ENCODE assay signal across 7 cellular contexts in the genomic region with DNA sequence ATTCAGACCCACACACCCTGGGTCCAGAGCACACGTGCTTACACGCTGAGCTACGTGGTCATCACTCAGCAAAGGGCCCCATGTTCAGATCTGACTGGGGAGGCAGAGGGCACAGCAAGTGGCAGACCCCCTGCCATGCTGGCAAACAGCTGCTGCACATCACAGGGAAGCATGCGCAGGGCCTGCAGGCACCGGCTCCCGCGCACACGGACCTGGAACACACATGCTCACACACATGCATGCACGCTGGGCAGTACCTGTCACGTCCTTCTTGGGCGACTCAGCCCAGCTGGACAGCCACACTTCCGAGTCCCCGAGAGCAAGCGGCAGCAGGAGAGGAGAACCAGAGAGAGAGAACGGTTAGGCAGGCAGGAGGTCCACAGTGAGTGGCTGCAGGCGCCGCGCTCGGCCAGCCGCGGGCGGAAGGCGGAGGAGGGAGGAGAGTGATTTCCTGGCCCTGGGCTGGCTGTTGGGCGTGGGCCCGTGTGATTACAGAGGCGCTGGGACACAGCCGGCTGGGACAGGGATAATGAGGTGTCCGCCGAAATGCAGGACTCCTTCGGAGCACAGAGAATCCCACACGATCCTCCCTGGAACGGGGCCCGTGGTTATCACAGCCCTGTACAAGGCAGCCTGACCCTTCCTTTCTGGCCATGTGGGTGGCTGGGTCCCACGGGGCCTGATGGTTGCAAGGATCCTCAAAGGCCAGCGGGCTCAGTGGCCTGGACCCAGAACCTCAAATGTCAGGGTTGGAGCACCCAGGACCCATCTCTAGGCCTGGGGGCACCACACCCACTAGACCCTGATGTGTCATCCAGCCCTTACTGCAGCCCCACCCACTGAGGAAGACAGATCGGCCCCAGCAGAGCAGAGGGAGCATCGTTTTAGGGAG.
DNase-seq lines count a peak whose midpoint lies in the region; ATAC-seq, FAIRE-seq and TF ChIP-seq lines count a peak whose summit lies in the region.

No MANE protein-coding gene starts in this region.

- H3K23ac ChIP-seq in H9 (ENCODE audit: insufficient read length, low read depth, low read length) = no peak overlapping the region

- H2BK12ac ChIP-seq in H9 (ENCODE audit: insufficient read length, low read depth, low read length) = no peak overlapping the region

- peak overlapping the region; percentile 52 to 75 (median 60) for H3K4me3 ChIP-seq in subcutaneous abdominal adipose tissue (ENCODE audit: low read depth in 1 of 5, low read length in 5 of 5)

- no peak overlapping the region for H4K91ac ChIP-seq in H9 (ENCODE audit: insufficient read length, low read depth, low read length)

- peaks cover 2% of the 10 kb centered on the region; the same call in 1 of the 2 replicates for H3K27me3 Mint-ChIP-seq in H9 (ENCODE audit: low read depth)
- H3K27me3 Mint-ChIP-seq in activated naive CD8-positive, alpha-beta T cell treated with anti-CD3 and anti-CD28 coated beads for 36 hours = peaks cover 4% of the 10 kb centered on the region

- H2BK20ac ChIP-seq in H9 (ENCODE audit: low read depth, low read length, poor library complexity, severe bottlenecking) = no peak overlapping the region

- H2AK5ac ChIP-seq in H9 (ENCODE audit: insufficient read length, low read length) = no peak overlapping the region

- H3K4me2 ChIP-seq in H9 (ENCODE audit: insufficient read depth, insufficient read length, low read length) = no peak overlapping the region

- no peaks in the 10 kb centered on the region for H3K23me2 ChIP-seq in H9 (ENCODE audit: insufficient read length, low read depth, low read length, poor library complexity, severe bottlenecking)

- H3K9me3 Mint-ChIP-seq in H9 = no peaks in the 10 kb centered on the region
- H3K9me3 Mint-ChIP-seq in activated naive CD8-positive, alpha-beta T cell treated with anti-CD3 and anti-CD28 coated beads for 36 hours = no peaks in the 10 kb centered on the region

- H2BK120ac ChIP-seq in H9 (ENCODE audit: low read depth, low read length, poor library complexity, severe bottlenecking) = no peak overlapping the region

- TF ChIP-seq CTCF in H9 (conservative IDR thresholded peaks at IDR 0.05) = no peak

- H3K4ac ChIP-seq in H9 (ENCODE audit: low read depth, low read length) = no peak overlapping the region

- peak overlapping the region in 2 of 3 experiments; percentile 15 to 46; a peak in 2 of 7 replicates for H3K27ac Mint-ChIP-seq in H9
- H3K27ac Mint-ChIP-seq in activated naive CD8-positive, alpha-beta T cell treated with anti-CD3 and anti-CD28 coated beads for 36 hours = no peak overlapping the region

- H2AFZ ChIP-seq in H9 (ENCODE audit: low read length) = no peak overlapping the region

- H3T11ph ChIP-seq in H9 (ENCODE audit: low read length) = no peak overlapping the region

- H3K36me3 Mint-ChIP-seq in H9 (ENCODE audit: insufficient read depth in 1 of 3, low read depth in 3 of 3) = no peaks in the 10 kb centered on the region; a peak in 1 of 7 replicates
- peaks cover 2% of the 10 kb centered on the region for H3K36me3 Mint-ChIP-seq in activated naive CD8-positive, alpha-beta T cell treated with anti-CD3 and anti-CD28 coated beads for 36 hours

- no peak for DNase-seq in H9
- DNase-seq in activated naive CD8-positive, alpha-beta T cell treated with anti-CD3 and anti-CD28 coated beads for 36 hours = no peak
- DNase-seq in kidney glomerular epithelial cell (lab: John Stamatoyannopoulos, UW) = peak; percentile 36
- no peak for DNase-seq in DMS53 (lab: John Stamatoyannopoulos, UW)
- DNase-seq in HTR-8/SVneo (ENCODE audit: insufficient read length, low spot score) = no peak

- H2BK5ac ChIP-seq in H9 (ENCODE audit: insufficient read length, low read length) = no peak overlapping the region

- WGBS in H9 (ENCODE audit: extremely low coverage, insufficient read length, low lambda C conversion rate) = no CpG with 5 or more reads among the region's 37 CpGs

- no peaks in the 10 kb centered on the region for H4K20me1 ChIP-seq in H9 (ENCODE audit: control insufficient read depth, insufficient read depth, insufficient read length)

- H3K4me1 ChIP-seq in H9 (ENCODE audit: insufficient read depth, low read length) (no peaks in the 10 kb centered on the region; the same call in 1 of the 2 replicates), subcutaneous abdominal adipose tissue (ENCODE audit: control insufficient read depth in 5 of 5, insufficient read depth in 5 of 5, low read length in 5 of 5) (peaks cover 20 to 57% (median 47%) of the 10 kb centered on the region in 5 donors)

- H4K5ac ChIP-seq in H9 (ENCODE audit: insufficient read length, low read depth, low read length) = no peak overlapping the region

- H3K27me3 ChIP-seq in H9 (ENCODE audit: insufficient read depth, low read length) (no peaks in the 10 kb centered on the region), subcutaneous abdominal adipose tissue (ENCODE audit: control insufficient read depth in 5 of 5, insufficient read depth in 4 of 5, low read length in 5 of 5) (no peaks in the 10 kb centered on the region)

- H3K36me3 ChIP-seq in subcutaneous abdominal adipose tissue (ENCODE audit: control insufficient read depth in 5 of 5, insufficient read depth in 5 of 5, low read length in 5 of 5) = peaks cover 0 to 2% (median 0%) of the 10 kb centered on the region in 5 donors

- ATAC-seq in GM19023 (IDR thresholded peaks at IDR 0.05; ENCODE audit: unreplicated experiment) = no peak

- H3K9me3 ChIP-seq in H9 (ENCODE audit: control insufficient read depth, low read depth, low read length) = no peaks in the 10 kb centered on the region
- no peaks in the 10 kb centered on the region for H3K9me3 ChIP-seq in subcutaneous abdominal adipose tissue (ENCODE audit: control insufficient read depth in 5 of 5, low read length in 5 of 5)

- no peak overlapping the region for H3K56ac ChIP-seq in H9 (ENCODE audit: insufficient read length, low read depth, low read length)

- H3K4me1 Mint-ChIP-seq in H9 = peaks cover 17 to 30% of the 10 kb centered on the region in 2 experiments
- H3K4me1 Mint-ChIP-seq in activated naive CD8-positive, alpha-beta T cell treated with anti-CD3 and anti-CD28 coated beads for 36 hours = peaks cover 12% of the 10 kb centered on the region

- H3K79me1 ChIP-seq in H9 (ENCODE audit: insufficient read depth, low read depth, low read length, poor library complexity, severe bottlenecking) = no peaks in the 10 kb centered on the region

- H3K9ac ChIP-seq in H9 (ENCODE audit: extremely low read depth, insufficient read length, low read length) (no peak overlapping the region), subcutaneous abdominal adipose tissue (ENCODE audit: low read length in 5 of 5) (peak overlapping the region in 3 of 5 donors; percentile 43 to 50 (median 48))

- FAIRE-seq in HTR-8/SVneo (lab: Jason Lieb, UNC) = no peak

- H3K4me3 Mint-ChIP-seq in H9 = no peak overlapping the region
- peak overlapping the region; percentile 73 for H3K4me3 Mint-ChIP-seq in activated naive CD8-positive, alpha-beta T cell treated with anti-CD3 and anti-CD28 coated beads for 36 hours

- H3K18ac ChIP-seq in H9 (ENCODE audit: insufficient read length, low read depth, low read length) = no peak overlapping the region

- H3K27ac ChIP-seq in H9 (ENCODE audit: insufficient read length, low read depth, low read length) = no peak overlapping the region
- peak overlapping the region; percentile 71 for H3K27ac ChIP-seq in subcutaneous abdominal adipose tissue (ENCODE audit: low read depth, low read length)

- H2BK15ac ChIP-seq in H9 (ENCODE audit: low read depth, low read length) = no peak overlapping the region

- H3K14ac ChIP-seq in H9 (ENCODE audit: insufficient read depth, low read length) = no peak overlapping the region; the same call in 1 of the 2 replicates

- H3K79me2 ChIP-seq in H9 (ENCODE audit: insufficient read depth, low read length) = no peaks in the 10 kb centered on the region

- no peak overlapping the region for H4K8ac ChIP-seq in H9 (replicated peaks; ENCODE audit: insufficient read length, low read depth, low read length)
